Comparison of ENCODE assay signal across 14 cellular contexts in the genomic region with DNA sequence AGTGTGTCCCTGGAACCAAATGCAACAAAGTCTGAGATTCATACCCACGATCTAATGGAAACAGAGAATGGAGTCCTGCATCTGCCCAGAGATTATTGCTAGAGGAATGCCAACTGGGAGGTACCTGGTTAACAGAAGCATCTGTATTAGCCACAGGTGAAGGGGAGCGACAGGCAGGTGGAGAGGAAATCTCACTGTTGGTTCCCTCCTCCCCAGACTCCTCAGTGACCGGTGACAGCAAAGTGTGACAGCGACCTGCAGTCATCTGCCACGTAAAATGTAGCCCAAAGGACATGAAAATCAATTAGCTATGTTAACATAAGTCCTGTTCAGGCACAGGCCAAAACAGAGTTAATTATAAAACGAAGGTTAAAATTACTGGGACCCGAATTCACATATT.
DNase-seq lines count a peak whose midpoint lies in the region; ATAC-seq and TF ChIP-seq lines count a peak whose summit lies in the region.
"Had no signal": no experiment of that assay in that cellular context is flagged by ENCODE, and none has a peak within 500 bp of the region (broad histone marks: within the 10 kb centered on the region; RNA-seq: fewer than 3 reads in every experiment).

No MANE protein-coding gene starts in this region.

- ATAC-seq in CD4-positive, CD25-positive, alpha-beta regulatory T cell (ENCODE audit: low read depth in 2 of 2) = no peak
- no peak for ATAC-seq in naive B cell (ENCODE audit: low read depth in 2 of 2)
- no peak for ATAC-seq in GM19463 (IDR thresholded peaks at IDR 0.05; ENCODE audit: unreplicated experiment)
- ATAC-seq in activated CD4-positive, CD25-positive, alpha-beta regulatory T cell treated with anti-CD3 and anti-CD28 coated beads, Interleukin-2, amount 50 U/mL, for 24 hours = no peak
- ATAC-seq: HCT116 had no signal

- BruUV-seq in A673 (replicated peaks; lab: Mats Ljungman, UMichigan) = no TSS peak

- no peak for DNase-seq in CD4-positive, CD25-positive, alpha-beta regulatory T cell
- DNase-seq in naive B cell (no peak), NCI-H524 (lab: John Stamatoyannopoulos, UW) (no peak), A673 (ENCODE audit: low spot score) (no peak)
- DNase-seq: hippocampal formation; NCI-H1417; stimulated activated CD4-positive, alpha-beta T cell treated with anti-CD3 and anti-CD28 coated beads, Interleukin-1b, Interleukin-23, amount 100 ng/mL, for 48 hours; uterus had no signal

- CTCF ChIA-PET in A673 (lab: Charles Lee) = no interaction called here

- H3K4me3 Mint-ChIP-seq in CD4-positive, CD25-positive, alpha-beta regulatory T cell = peak overlapping the region; percentile 96 to 100 (median 100)
- H3K4me3 Mint-ChIP-seq in IgD-negative memory B cell = peak overlapping the region; percentile 96 to 100 (median 99)
- peak overlapping the region; percentile 93 to 99 (median 98) for H3K4me3 Mint-ChIP-seq in brain
- peak overlapping the region; percentile 96 to 100 (median 100) for H3K4me3 Mint-ChIP-seq in naive B cell

- POLR2A ChIA-PET in A673 (lab: Charles Lee; ENCODE audit: low non-redundant PET) = no interaction called here

- TF ChIP-seq CTCF in brain (conservative IDR thresholded peaks at IDR 0.05) = no peak
- no peak for TF ChIP-seq CTCF in A673 (conservative IDR thresholded peaks at IDR 0.05; ENCODE audit: low read depth, low read length)

- H3K9me3 ChIP-seq in CD4-positive, CD25-positive, alpha-beta regulatory T cell (ENCODE audit: control insufficient read depth in 2 of 2, low read length in 2 of 2) = no peaks in the 10 kb centered on the region
- no peaks in the 10 kb centered on the region for H3K9me3 ChIP-seq in A673 (ENCODE audit: low read depth, low read length, poor library complexity, severe bottlenecking)
- H3K9me3 ChIP-seq: uterus had no signal

- peaks cover 37 to 57% (median 46%) of the 10 kb centered on the region in 4 donors for H3K4me1 Mint-ChIP-seq in CD4-positive, CD25-positive, alpha-beta regulatory T cell
- H3K4me1 Mint-ChIP-seq in IgD-negative memory B cell (peaks cover 27 to 37% (median 33%) of the 10 kb centered on the region in 3 donors), brain (peaks cover 66% of the 10 kb centered on the region), naive B cell (peaks cover 29 to 37% (median 30%) of the 10 kb centered on the region in 3 donors)

- intact Hi-C loops in A673 (cut with micrococcal nuclease; ENCODE audit: unreplicated experiment) = no loop called here

- no peak overlapping the region for H3K27ac ChIP-seq in CD4-positive, CD25-positive, alpha-beta regulatory T cell (ENCODE audit: insufficient read depth, low read length, poor library complexity, severe bottlenecking)
- no peak overlapping the region for H3K27ac ChIP-seq in A673 (ENCODE audit: low read depth, low read length, poor library complexity, severe bottlenecking)
- H3K27ac ChIP-seq: HL-60 had no signal

- no peaks in the 10 kb centered on the region for H3K27me3 Mint-ChIP-seq in CD4-positive, CD25-positive, alpha-beta regulatory T cell
- H3K27me3 Mint-ChIP-seq in IgD-negative memory B cell = no peaks in the 10 kb centered on the region
- no peaks in the 10 kb centered on the region for H3K27me3 Mint-ChIP-seq in brain
- H3K27me3 Mint-ChIP-seq in naive B cell = no peaks in the 10 kb centered on the region

- peaks cover 14% of the 10 kb centered on the region for H3K36me3 Mint-ChIP-seq in CD4-positive, CD25-positive, alpha-beta regulatory T cell
- H3K36me3 Mint-ChIP-seq in IgD-negative memory B cell (peaks cover 4% of the 10 kb centered on the region), brain (peaks cover 16% of the 10 kb centered on the region), naive B cell (peaks cover 0 to 8% of the 10 kb centered on the region in 2 donors)

- H3K4me3 ChIP-seq in CD4-positive, CD25-positive, alpha-beta regulatory T cell (ENCODE audit: low read depth, low read length) = peak overlapping the region; percentile 97
- H3K4me3 ChIP-seq in A673 (ENCODE audit: low read depth, low read length, poor library complexity, severe bottlenecking) = no peak overlapping the region

- H3K36me3 ChIP-seq in CD4-positive, CD25-positive, alpha-beta regulatory T cell (ENCODE audit: control insufficient read depth, insufficient read depth, low read length) = peaks cover 8% of the 10 kb centered on the region
- no peaks in the 10 kb centered on the region for H3K36me3 ChIP-seq in A673 (ENCODE audit: insufficient read depth, low read length, poor library complexity, severe bottlenecking)
- H3K36me3 ChIP-seq: uterus had no signal

- H3K27ac Mint-ChIP-seq in CD4-positive, CD25-positive, alpha-beta regulatory T cell = peak overlapping the region; percentile 97 to 98 (median 98)
- H3K27ac Mint-ChIP-seq in IgD-negative memory B cell = peak overlapping the region in 2 of 3 donors; percentile 32 to 84
- peak overlapping the region; percentile 97 to 100 (median 98) for H3K27ac Mint-ChIP-seq in brain
- H3K27ac Mint-ChIP-seq in naive B cell = peak overlapping the region in 4 of 6 donors; percentile 50 to 94 (median 55)

- peaks cover 40% of the 10 kb centered on the region for H3K4me1 ChIP-seq in CD4-positive, CD25-positive, alpha-beta regulatory T cell (ENCODE audit: control insufficient read depth, insufficient read depth, low read length, poor library complexity, severe bottlenecking)
- H3K4me1 ChIP-seq in A673 (ENCODE audit: insufficient read depth, low read length, poor library complexity, severe bottlenecking) = no peaks in the 10 kb centered on the region
- H3K4me1 ChIP-seq: uterus had no signal

- no peaks in the 10 kb centered on the region for H3K27me3 ChIP-seq in CD4-positive, CD25-positive, alpha-beta regulatory T cell (ENCODE audit: control insufficient read depth, insufficient read depth, low read length)
- H3K27me3 ChIP-seq in A673 (replicated peaks; ENCODE audit: insufficient read depth, low read depth, low read length, poor library complexity) = no peaks in the 10 kb centered on the region
- H3K27me3 ChIP-seq: uterus had no signal

- H3K9me3 Mint-ChIP-seq in CD4-positive, CD25-positive, alpha-beta regulatory T cell = no peaks in the 10 kb centered on the region
- H3K9me3 Mint-ChIP-seq in IgD-negative memory B cell = no peaks in the 10 kb centered on the region
- H3K9me3 Mint-ChIP-seq in brain = no peaks in the 10 kb centered on the region
- H3K9me3 Mint-ChIP-seq in naive B cell = no peaks in the 10 kb centered on the region
